ENCODE assay signal across 8 cellular contexts in the genomic region with DNA sequence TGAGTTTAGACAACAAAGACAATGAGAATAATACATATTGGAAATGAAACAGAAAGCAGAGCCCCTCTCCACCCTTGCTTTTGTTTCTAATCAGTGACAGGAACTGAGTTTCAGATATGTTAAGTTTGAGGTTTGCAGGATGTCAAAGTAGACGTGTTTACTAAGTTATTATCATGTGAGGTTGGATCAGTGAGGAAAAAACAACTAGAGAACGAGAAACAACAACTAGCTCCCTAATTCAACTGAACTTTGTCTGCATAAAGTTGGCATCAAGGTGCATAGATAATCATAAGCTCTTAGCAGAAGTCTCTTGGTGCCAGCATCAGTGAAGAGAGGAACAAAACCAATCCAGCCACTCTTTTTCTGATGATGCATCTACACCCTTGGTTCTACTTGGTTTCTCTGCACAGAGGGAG.
A peak's percentile ranks its signal among the peaks of the same experiment; 100 is the strongest.
DNase-seq lines count a peak whose midpoint lies in the region; ATAC-seq and TF ChIP-seq lines count a peak whose summit lies in the region.

No MANE protein-coding gene starts in this region.

- H3K23ac ChIP-seq in mesenchymal stem cell (ENCODE audit: low read length in 2 of 2): no peak overlapping the region

- H4K8ac ChIP-seq in mesenchymal stem cell (ENCODE audit: low read length): no peak overlapping the region

- peak overlapping the region; percentile 54 for H2BK120ac ChIP-seq in mesenchymal stem cell (ENCODE audit: low read depth, low read length)

- WGBS in mesenchymal stem cell: 20% methylated on average over 2 of the region's 2 CpGs

- no peak overlapping the region for H2AK5ac ChIP-seq in mesenchymal stem cell (ENCODE audit: low read length, severe bottlenecking)

- H2BK15ac ChIP-seq in mesenchymal stem cell (ENCODE audit: low read depth, poor library complexity, severe bottlenecking): no peak overlapping the region

- no peaks in the 10 kb centered on the region for H3K36me3 ChIP-seq in mesenchymal stem cell (ENCODE audit: control insufficient read depth in 1 of 2, insufficient read depth in 2 of 2, low read depth in 1 of 2, low read length in 2 of 2)
- H3K36me3 ChIP-seq in mucosa of descending colon (ENCODE audit: low read depth): no peaks in the 10 kb centered on the region
- no peaks in the 10 kb centered on the region for H3K36me3 ChIP-seq in H7 (replicated peaks; ENCODE audit: control insufficient read depth, insufficient read depth, low read length)

- ATAC-seq in GM18505 (IDR thresholded peaks at IDR 0.05; ENCODE audit: unreplicated experiment) (peak; percentile 96), GM21528 (IDR thresholded peaks at IDR 0.05; ENCODE audit: low FRiP score, unreplicated experiment) (peak; percentile 90), HG03521 (IDR thresholded peaks at IDR 0.05; ENCODE audit: unreplicated experiment) (peak; percentile 88), mucosa of descending colon (no peak), foreskin keratinocyte (no peak)

- H3K4ac ChIP-seq in mesenchymal stem cell (ENCODE audit: low read depth in 1 of 2, low read length in 2 of 2): no peak overlapping the region

- H3K4me2 ChIP-seq in mesenchymal stem cell (ENCODE audit: low read length, poor library complexity, severe bottlenecking): no peak overlapping the region

- H2BK12ac ChIP-seq in mesenchymal stem cell (ENCODE audit: low read length in 2 of 2): peak overlapping the region in 1 of 2 experiments; percentile 93

- DNase-seq in mesenchymal stem cell: no peak
- DNase-seq in AG08395 (ENCODE audit: low spot score): no peak
- no peak for DNase-seq in mucosa of descending colon
- no peak for DNase-seq in foreskin keratinocyte
- no peak for DNase-seq in H7

- H3K4me1 ChIP-seq in mesenchymal stem cell (ENCODE audit: control insufficient read depth, insufficient read depth, low read depth, low read length) (peaks cover 1% of the 10 kb centered on the region), mucosa of descending colon (ENCODE audit: low read depth) (no peaks in the 10 kb centered on the region), foreskin keratinocyte (no peaks in the 10 kb centered on the region)

- H2AFZ ChIP-seq in mesenchymal stem cell (ENCODE audit: low read depth, low read length): no peak overlapping the region

- H2BK5ac ChIP-seq in mesenchymal stem cell (ENCODE audit: low read depth, low read length, poor library complexity, severe bottlenecking): no peak overlapping the region

- intact Hi-C loops in mucosa of descending colon (cut with DNase I, micrococcal nuclease): no loop called here

- H3K27me3 ChIP-seq in mesenchymal stem cell (ENCODE audit: control insufficient read depth in 1 of 2, insufficient read depth in 1 of 2, low read length in 2 of 2): no peaks in the 10 kb centered on the region
- H3K27me3 ChIP-seq in foreskin keratinocyte: no peaks in the 10 kb centered on the region
- no peaks in the 10 kb centered on the region for H3K27me3 ChIP-seq in H7 (ENCODE audit: control insufficient read depth, insufficient read depth, low read length)

- TF ChIP-seq CTCF in mucosa of descending colon (IDR thresholded peaks at IDR 0.05): no peak
- TF ChIP-seq CTCF in foreskin keratinocyte (conservative IDR thresholded peaks at IDR 0.05): no peak

- H3K9ac ChIP-seq in mesenchymal stem cell (ENCODE audit: low read length): peak overlapping the region; percentile 30

- no peaks in the 10 kb centered on the region for H3K79me1 ChIP-seq in mesenchymal stem cell (replicated peaks; ENCODE audit: low read length, poor library complexity, severe bottlenecking)

- peak overlapping the region in 1 of 2 experiments; percentile 96 for H3K18ac ChIP-seq in mesenchymal stem cell (ENCODE audit: low read depth in 1 of 2, low read length in 2 of 2)

- no peak for TF ChIP-seq POLR2A in GM18505 (IDR thresholded peaks at IDR 0.05; ENCODE audit: borderline replicate concordance, extremely low read depth, insufficient read depth, insufficient read length)

- H3K9me3 ChIP-seq in mesenchymal stem cell (ENCODE audit: control insufficient read depth, low read length) (no peaks in the 10 kb centered on the region), mucosa of descending colon (no peaks in the 10 kb centered on the region)

- peak overlapping the region; percentile 11 for H4K91ac ChIP-seq in mesenchymal stem cell (ENCODE audit: low read length)

- H3K27ac ChIP-seq in mesenchymal stem cell (ENCODE audit: low read length, poor library complexity, severe bottlenecking): no peak overlapping the region
- no peak overlapping the region for H3K27ac ChIP-seq in foreskin keratinocyte

- H3K14ac ChIP-seq in mesenchymal stem cell (ENCODE audit: low read length in 2 of 2): no peak overlapping the region

- H3K4me3 ChIP-seq in mesenchymal stem cell (ENCODE audit: insufficient read depth in 1 of 2, low read depth in 1 of 2, low read length in 2 of 2) (no peak overlapping the region), mucosa of descending colon (no peak overlapping the region), H7 (ENCODE audit: insufficient read depth, low read depth, low read length) (no peak overlapping the region)

Comparison
In these comparisons a context has a peak if more than half of its experiments do, and no peak if none do; other contexts are left out.
1. ATAC-seq: peak in GM18505 (single experiment), GM21528 (single experiment) and HG03521 (single experiment); none in mucosa of descending colon (single experiment) and foreskin keratinocyte (single experiment).